In genomic region chr9:26947736-26948135, GRCh38 we compare ENCODE assay signal across 8 cellular contexts.
DNase-seq lines count a peak whose midpoint lies in the region; ATAC-seq and TF ChIP-seq lines count a peak whose summit lies in the region.

No MANE protein-coding gene starts in this region.

- H2AFZ ChIP-seq in DND-41 (ENCODE audit: low read depth, low read length) = peak overlapping the region; percentile 85
- H2AFZ ChIP-seq in OCI-LY3 (ENCODE audit: low read depth, low read length) = peak overlapping the region; percentile 96; the same call in 1 of the 2 replicates
- peak overlapping the region; percentile 85 for H2AFZ ChIP-seq in neuron (ENCODE audit: low read depth, low read length)

- peaks cover 10% of the 10 kb centered on the region for H3K36me3 ChIP-seq in DND-41 (ENCODE audit: insufficient read depth, low read length)
- peaks cover 7% of the 10 kb centered on the region for H3K36me3 ChIP-seq in OCI-LY3 (replicated peaks; ENCODE audit: low read depth, low read length)
- peaks cover 4% of the 10 kb centered on the region for H3K36me3 ChIP-seq in neuron (ENCODE audit: insufficient read depth, low read length)

- H3K9me3 ChIP-seq in DND-41 (ENCODE audit: insufficient read depth, low read length, severe bottlenecking) (no peaks in the 10 kb centered on the region), OCI-LY3 (ENCODE audit: insufficient read depth, low read length) (no peaks in the 10 kb centered on the region), neuron (ENCODE audit: low read length) (no peaks in the 10 kb centered on the region)

- peaks cover 20% of the 10 kb centered on the region; the same call in 1 of the 2 replicates for H4K20me1 ChIP-seq in DND-41 (ENCODE audit: insufficient read depth, low read length)
- no peaks in the 10 kb centered on the region for H4K20me1 ChIP-seq in OCI-LY3 (ENCODE audit: insufficient read depth, low read length)

- H3K27me3 ChIP-seq in DND-41 (ENCODE audit: insufficient read depth, low read length, poor library complexity) (no peaks in the 10 kb centered on the region), OCI-LY3 (ENCODE audit: low read depth, low read length) (no peaks in the 10 kb centered on the region), neuron (ENCODE audit: insufficient read depth, low read length) (no peaks in the 10 kb centered on the region)

- peaks cover 39% of the 10 kb centered on the region for H3K4me1 ChIP-seq in DND-41 (ENCODE audit: insufficient read depth, low read length)
- peaks cover 16% of the 10 kb centered on the region for H3K4me1 ChIP-seq in OCI-LY3 (ENCODE audit: low read length)
- peaks cover 24% of the 10 kb centered on the region for H3K4me1 ChIP-seq in neuron (ENCODE audit: insufficient read depth, low read length)

- H3K4me2 ChIP-seq in DND-41 (ENCODE audit: insufficient read depth, low read length) = peak overlapping the region; percentile 76
- peak overlapping the region; percentile 95 for H3K4me2 ChIP-seq in OCI-LY3 (ENCODE audit: low read length)

- DNase-seq in DND-41 = peak; percentile 13
- no peak for DNase-seq in coronary artery (ENCODE audit: low spot score)
- DNase-seq in superior temporal gyrus (ENCODE audit: extremely low spot score) = no peak
- no peak for DNase-seq in SW 1271 (lab: John Stamatoyannopoulos, UW)
- no peak for DNase-seq in hepatic stellate cell (ENCODE audit: low spot score)

- peak overlapping the region; percentile 96 for H3K9ac ChIP-seq in DND-41 (ENCODE audit: low read depth, low read length)
- peak overlapping the region; percentile 93 for H3K9ac ChIP-seq in OCI-LY3 (ENCODE audit: low read length)

- H3K4me3 ChIP-seq in DND-41 (ENCODE audit: low read depth in 1 of 2, low read length in 2 of 2) = peak overlapping the region; percentile 65 to 86
- H3K4me3 ChIP-seq in OCI-LY3 (ENCODE audit: low read length) = peak overlapping the region; percentile 91
- H3K4me3 ChIP-seq in coronary artery = peak overlapping the region; percentile 99
- peak overlapping the region; percentile 98 for H3K4me3 ChIP-seq in neuron (ENCODE audit: low read length)

- peak overlapping the region; percentile 100 for H3K27ac ChIP-seq in DND-41 (ENCODE audit: low read length)
- H3K27ac ChIP-seq in OCI-LY3 (ENCODE audit: low read length) = peak overlapping the region; percentile 77; the same call in 1 of the 2 replicates
- H3K27ac ChIP-seq in coronary artery = peak overlapping the region; percentile 90 to 99

- ATAC-seq in DND-41 (ENCODE audit: insufficient read depth, low read depth) (no peak), GM18858 (IDR thresholded peaks at IDR 0.05; ENCODE audit: unreplicated experiment) (no peak)

- H3K79me2 ChIP-seq in DND-41 (ENCODE audit: insufficient read depth, low read length) (peaks cover 46% of the 10 kb centered on the region), OCI-LY3 (ENCODE audit: low read length) (peaks cover 47% of the 10 kb centered on the region)

- TF ChIP-seq CTCF in DND-41 (IDR thresholded peaks at IDR 0.05; ENCODE audit: borderline replicate concordance, extremely low read depth, low read length, poor library complexity, severe bottlenecking) (no peak), OCI-LY3 (IDR thresholded peaks at IDR 0.05; ENCODE audit: low read depth, low read length) (no peak), coronary artery (IDR thresholded peaks at IDR 0.05) (no peak)
